In the genomic region with DNA sequence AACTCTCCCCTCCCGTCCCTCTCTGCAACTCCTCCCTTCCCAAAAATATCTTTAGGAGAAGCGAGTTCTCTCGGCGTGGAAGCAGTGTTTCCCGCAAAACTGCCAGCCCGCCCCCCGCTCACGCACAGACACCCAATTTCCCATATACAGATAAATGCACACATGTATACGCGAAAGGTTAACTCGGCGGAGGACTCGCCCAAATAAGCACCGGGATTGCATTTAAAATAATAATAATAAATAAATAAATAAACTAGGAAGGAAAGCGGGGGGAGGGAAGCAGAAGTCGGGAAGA, we compare ENCODE assay signal across 8 cellular contexts.
DNase-seq lines count a peak whose midpoint lies in the region; ATAC-seq and TF ChIP-seq lines count a peak whose summit lies in the region.

No MANE protein-coding gene starts in this region.

- DNase-seq in WERI-Rb-1 (peak; percentile 20), foreskin fibroblast (peak in 1 of 2 donors; percentile 26), retinal pigment epithelial cell (ENCODE audit: low read depth) (no peak), T-helper 9 cell (no peak), pons (ENCODE audit: low spot score) (no peak)

- no peak for ATAC-seq in HG03108 (IDR thresholded peaks at IDR 0.05; ENCODE audit: unreplicated experiment)
- ATAC-seq in HG02623 (IDR thresholded peaks at IDR 0.05; ENCODE audit: unreplicated experiment), result no peak

- H3K36me3 ChIP-seq in WERI-Rb-1, result no peaks in the 10 kb centered on the region

- H3K4me3 ChIP-seq in GM12875 (ENCODE audit: low read depth, low read length) (peak overlapping the region; percentile 61), WERI-Rb-1 (ENCODE audit: low read depth, low read length) (peak overlapping the region; percentile 82), foreskin fibroblast (ENCODE audit: low read depth in 1 of 2, low read length in 2 of 2) (peak overlapping the region; percentile 63 to 76), retinal pigment epithelial cell (ENCODE audit: low read length) (peak overlapping the region; percentile 62)

- peak overlapping the region; percentile 87 for H3K27ac ChIP-seq in WERI-Rb-1

- no peaks in the 10 kb centered on the region for H3K9me3 ChIP-seq in WERI-Rb-1 (ENCODE audit: severe bottlenecking)

- no peak for TF ChIP-seq CTCF in GM12875 (IDR thresholded peaks at IDR 0.05; ENCODE audit: borderline replicate concordance, insufficient read depth, low read depth, low read length)
- no peak for TF ChIP-seq CTCF in WERI-Rb-1 (IDR thresholded peaks at IDR 0.05; ENCODE audit: low read depth, low read length)
- no peak for TF ChIP-seq CTCF in foreskin fibroblast (IDR thresholded peaks at IDR 0.05; ENCODE audit: low read depth, low read length)
- TF ChIP-seq CTCF in retinal pigment epithelial cell (conservative IDR thresholded peaks at IDR 0.05; ENCODE audit: low read depth, low read length), result no peak

- H3K27me3 ChIP-seq in WERI-Rb-1 (ENCODE audit: insufficient read depth, low read depth, severe bottlenecking), result no peaks in the 10 kb centered on the region
